In the genomic region with DNA sequence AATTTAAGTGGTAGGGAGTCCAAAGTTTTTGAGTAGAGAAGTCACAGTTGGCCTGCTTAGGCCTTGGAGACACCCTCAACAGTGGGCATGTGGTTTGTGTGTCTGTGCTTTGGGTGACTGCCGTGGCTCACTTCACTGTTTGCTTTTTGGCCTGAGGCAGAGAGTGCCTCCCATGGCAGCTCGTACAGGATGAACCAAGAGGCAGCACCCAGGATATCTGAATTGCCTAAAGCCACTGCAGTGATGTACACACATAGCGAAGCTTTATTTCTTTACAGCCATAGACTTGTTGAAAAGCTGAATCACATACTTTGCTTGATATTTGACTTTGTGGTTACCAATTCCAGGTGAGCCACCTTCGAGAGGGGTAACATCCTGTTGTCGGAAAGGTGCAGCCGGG, we compare ENCODE assay signal across 11 cellular contexts. TPM values are rescaled to one million over a fixed set of nuclear protein-coding genes. Genes with fewer than 3 reads are reported as not detected.
DNase-seq lines count a peak whose midpoint lies in the region; ATAC-seq, FAIRE-seq and TF ChIP-seq lines count a peak whose summit lies in the region.
"Had no signal": no experiment of that assay in that cellular context is flagged by ENCODE, and none has a peak within 500 bp of the region (broad histone marks: within the 10 kb centered on the region; RNA-seq: fewer than 3 reads in every experiment).

No MANE protein-coding gene starts in this region.

- H3K27ac Mint-ChIP-seq in glutamatergic neuron (ENCODE audit: unreplicated experiment), result no peak overlapping the region

- TF ChIP-seq RAD21 in GM12878 (IDR thresholded peaks at IDR 0.05; ENCODE audit: insufficient read depth, low read depth, low read length), result no peak

- H3K27me3 Mint-ChIP-seq in glutamatergic neuron (ENCODE audit: unreplicated experiment), result peaks cover 4% of the 10 kb centered on the region

- peaks cover 94% of the 10 kb centered on the region for H3K79me2 ChIP-seq in GM12878 (ENCODE audit: control insufficient read depth, insufficient read depth, low read length)

- no peaks in the 10 kb centered on the region for H3K36me3 Mint-ChIP-seq in glutamatergic neuron (ENCODE audit: unreplicated experiment)

- in situ Hi-C loops in GM12878 (cut with MboI), result no loop called here

- no peak overlapping the region for H3K9ac ChIP-seq in GM12878 (ENCODE audit: control insufficient read depth, insufficient read depth, low read length)

- H3K4me3 Mint-ChIP-seq in glutamatergic neuron (ENCODE audit: unreplicated experiment), result no peak overlapping the region

- SMC1A ChIA-PET in GM12878 (lab: Charles Lee; ENCODE audit: uncharacterized antibody, unreplicated experiment), result interaction anchor here (0.8 to 2.7 kb wide), 4 partner anchors 10 to 42 kb away, joined by 4 to 11 read pairs (median 6); no protein-coding TSS in a partner anchor

- ATAC-seq in Right ventricle myocardium superior (ENCODE audit: poor library complexity) (peak; percentile 45), Right ventricle myocardium inferior (no peak), GM12878 (peak; percentile 30; the same call in 2 of the 3 replicates), lower lobe of right lung (peak; percentile 17 to 38), upper lobe of left lung (ENCODE audit: low FRiP score in 2 of 2) (peak in 1 of 2 donors; percentile 7)

- H3K9me3 ChIP-seq in GM12878 (replicated peaks; ENCODE audit: control insufficient read depth, insufficient read depth, low read length) (no peaks in the 10 kb centered on the region), lower lobe of right lung (no peaks in the 10 kb centered on the region), upper lobe of left lung (no peaks in the 10 kb centered on the region)

- no peak for FAIRE-seq in GM12878 (lab: Jason Lieb, UNC)
- FAIRE-seq: astrocyte had no signal

- no peaks in the 10 kb centered on the region for H3K4me1 Mint-ChIP-seq in glutamatergic neuron (ENCODE audit: low read depth, unreplicated experiment)

- intact Hi-C loops in Right ventricle myocardium superior (cut with DNase I), result no loop called here
- intact Hi-C loops in Right ventricle myocardium inferior (cut with DNase I), result no loop called here
- intact Hi-C loops in GM12878 (cut with micrococcal nuclease; ENCODE audit: unreplicated experiment), result no loop called here
- intact Hi-C loops in lower lobe of right lung (cut with DNase I), result no loop called here

- H2AFZ ChIP-seq in GM12878 (ENCODE audit: control insufficient read depth, low read depth, low read length), result no peak overlapping the region

- no peak for DNase-seq in Right ventricle myocardium superior
- DNase-seq in Right ventricle myocardium inferior (ENCODE audit: missing footprints), result no peak
- DNase-seq in GM12878 (ENCODE audit: low read depth, low spot score), result no peak
- no peak for DNase-seq in lower lobe of right lung
- DNase-seq in upper lobe of left lung, result no peak
- DNase-seq in OCI-M1 (lab: John Stamatoyannopoulos, UW), result no peak
- no peak for DNase-seq in NCI-H1092 treated with DMSO at 0.1 percent for 48 hours (lab: John Stamatoyannopoulos, UW)
- DNase-seq in glutamatergic neuron, result no peak
- DNase-seq: activated CD4-positive, CD25-positive, alpha-beta regulatory T cell treated with anti-CD3 and anti-CD28 coated beads, Interleukin-2, amount 50 U/mL, for 72 hours; NCI-H1417 treated with DMSO at 0.1 percent for 48 hours had no signal

- H3K27ac ChIP-seq in GM12878 (ENCODE audit: control insufficient read depth, insufficient read depth), result 0 out of 2 replicates have a peak overlapping the region, but pooled peaks have one; percentile 43
- H3K27ac ChIP-seq in lower lobe of right lung, result peak overlapping the region; percentile 11
- H3K27ac ChIP-seq in upper lobe of left lung, result peak overlapping the region; percentile 39 to 80 (median 69)

- H3K4me3 ChIP-seq in GM12878 (no peak overlapping the region), lower lobe of right lung (no peak overlapping the region), upper lobe of left lung (no peak overlapping the region)

- peaks cover 51% of the 10 kb centered on the region for H3K4me1 ChIP-seq in GM12878 (ENCODE audit: control insufficient read depth, insufficient read depth, low read length)
- H3K4me1 ChIP-seq in lower lobe of right lung, result peaks cover 70% of the 10 kb centered on the region
- H3K4me1 ChIP-seq in upper lobe of left lung, result peaks cover 17 to 48% (median 33%) of the 10 kb centered on the region in 4 donors

- H4K20me1 ChIP-seq in GM12878 (ENCODE audit: control insufficient read depth, insufficient read depth), result peaks cover 24% of the 10 kb centered on the region

- RAD21 ChIA-PET in GM12878 (lab: Charles Lee; ENCODE audit: unreplicated experiment), result interaction anchor here (1.2 kb wide), 1 partner anchor 42 kb away, joined by 3 read pairs; no protein-coding TSS in a partner anchor

- TF ChIP-seq POLR2A in GM12878 (IDR thresholded peaks at IDR 0.05; ENCODE audit: low read depth, low read length) (no peak), upper lobe of left lung (IDR thresholded peaks at IDR 0.05) (no peak)

- 60% methylated on average over 6 of the region's 6 CpGs for WGBS in GM12878 (ENCODE audit: insufficient coverage, insufficient replicate concordance, low lambda C conversion rate, missing lambda C conversion rate)
- WGBS in upper lobe of left lung, 2 donors, result 75 to 80% methylated on average over 6 of the region's 6 CpGs

- CTCF ChIA-PET in GM12878 (lab: Yijun Ruan, JAX), result interaction anchor here (1.6 to 1.7 kb wide), 2 partner anchors 9 to 13 kb away, joined by 3 to 8 read pairs; no protein-coding TSS in a partner anchor

- no peak for TF ChIP-seq CTCF in GM12878 (IDR thresholded peaks at IDR 0.05 in 2 of 3, conservative IDR thresholded peaks at IDR 0.05 in 1 of 3; ENCODE audit: control insufficient read depth in 2 of 3, extremely low read depth in 1 of 3, insufficient read depth in 1 of 3, low read depth in 3 of 3, low read length in 3 of 3)
- no peak for TF ChIP-seq CTCF in lower lobe of right lung (IDR thresholded peaks at IDR 0.05)
- TF ChIP-seq CTCF in upper lobe of left lung (IDR thresholded peaks at IDR 0.05), result no peak
- TF ChIP-seq CTCF in glutamatergic neuron (IDR thresholded peaks at IDR 0.05; ENCODE audit: partially characterized antibody, unreplicated experiment), result no peak

- H3K36me3 ChIP-seq in GM12878 (ENCODE audit: control insufficient read depth in 2 of 2, insufficient read depth in 2 of 2, low read length in 1 of 2), result peaks cover 12 to 13% of the 10 kb centered on the region in 2 experiments
- H3K36me3 ChIP-seq in lower lobe of right lung, result no peaks in the 10 kb centered on the region
- no peaks in the 10 kb centered on the region for H3K36me3 ChIP-seq in upper lobe of left lung

- H3K9me3 Mint-ChIP-seq in glutamatergic neuron (ENCODE audit: unreplicated experiment), result no peaks in the 10 kb centered on the region

- H3K27me3 ChIP-seq in GM12878 (replicated peaks in 1 of 2; ENCODE audit: control insufficient read depth in 2 of 2, insufficient read depth in 2 of 2, low read length in 1 of 2) (no peaks in the 10 kb centered on the region), lower lobe of right lung (ENCODE audit: low read depth) (no peaks in the 10 kb centered on the region), upper lobe of left lung (no peaks in the 10 kb centered on the region)

- POLR2A ChIA-PET in GM12878 (lab: Charles Lee), result interaction anchor here (1.3 to 3.6 kb wide), 2 partner anchors 8 to 12 kb away, joined by 4 to 17 read pairs; no protein-coding TSS in a partner anchor

- H3K4me2 ChIP-seq in GM12878 (ENCODE audit: control insufficient read depth, insufficient read depth), result peak overlapping the region; percentile 9; the same call in 1 of the 2 replicates

- BruUV-seq in GM12878 (replicated peaks; lab: Mats Ljungman, UMichigan), result no TSS peak

- no peak for TF ChIP-seq EP300 in GM12878 (IDR thresholded peaks at IDR 0.05; ENCODE audit: borderline replicate concordance in 1 of 2, control insufficient read depth in 1 of 2, low read depth in 2 of 2, low read length in 2 of 2)
- no peak for TF ChIP-seq EP300 in upper lobe of left lung (IDR thresholded peaks at IDR 0.05)

TF ChIP-seq in GM12878, 131 proteins besides CTCF, POLR2A, EP300 and RAD21 (continues in another document):
- TF ChIP-seq TARDBP (IDR thresholded peaks at IDR 0.05; ENCODE audit: borderline replicate concordance), result no peak
- no peak for TF ChIP-seq RAD51 (IDR thresholded peaks at IDR 0.05)
- no peak for TF ChIP-seq MAX (IDR thresholded peaks at IDR 0.05; ENCODE audit: low read depth, low read length)
- no peak for TF ChIP-seq NFXL1 (IDR thresholded peaks at IDR 0.05; ENCODE audit: borderline replicate concordance)
- no peak for TF ChIP-seq SMC3 (IDR thresholded peaks at IDR 0.05; ENCODE audit: borderline replicate concordance, low read length)
- TF ChIP-seq BACH1 (IDR thresholded peaks at IDR 0.05; ENCODE audit: borderline replicate concordance), result no peak
- TF ChIP-seq ASH2L (IDR thresholded peaks at IDR 0.05; ENCODE audit: borderline replicate concordance, low read depth), result no peak
- no peak for TF ChIP-seq JUNB (IDR thresholded peaks at IDR 0.05)
- TF ChIP-seq CREM (IDR thresholded peaks at IDR 0.05; ENCODE audit: low read depth), result no peak
- no peak for TF ChIP-seq ATF7 (IDR thresholded peaks at IDR 0.05; ENCODE audit: low read depth)

RNA-seq across cellular contexts. Expression of gene RREB1, which starts 21.6 kb away (rescaled TPM):
- total RNA-seq in Right ventricle myocardium superior, result 34.2 TPM
- 34.2 TPM for total RNA-seq in Right ventricle myocardium inferior
- 160 and 173 TPM in 2 replicates for total RNA-seq in GM12878 (2013; cell fraction: nucleolus; rRNA removed)
- 12.3 and 14.9 TPM in 2 replicates for total RNA-seq in GM12878 (2014; rRNA removed)
- total RNA-seq in GM12878 (2014; rRNA removed; fragmentation: Illumina TruSeq; extraction: Trizol), result 12.4 and 12.5 TPM in 2 replicates
- 27.3 and 30.3 TPM in 2 replicates for total RNA-seq in GM12878 (2021)
- 5.8 TPM for polyA plus RNA-seq in GM12878 (2011; ENCODE audit: low read depth)
- polyA plus RNA-seq in GM12878 (2011; rRNA removed), result 2.9 and 3.1 TPM in 2 replicates
- polyA plus RNA-seq in GM12878 (2011; cell fraction: cytosol; rRNA removed), result 2.9 and 4.9 TPM in 2 replicates
- polyA plus RNA-seq in GM12878 (2011; cell fraction: nucleus; rRNA removed), result 13.5 and 17.6 TPM in 2 replicates
- polyA plus RNA-seq in GM12878 (2012), result 11.1 and 11.2 TPM in 2 replicates
- polyA plus RNA-seq in GM12878 (2014; fragmentation: Illumina TruSeq; extraction: Trizol), result 4.4 and 7.2 TPM in 2 replicates
- polyA plus RNA-seq in GM12878 (2014; fragmentation: Nextera tagmentation; extraction: Ambion mirVana), result 1 to 10 TPM; 1.9 to 2.1 TPM
- 9.3 and 11.3 TPM in 2 replicates for polyA plus RNA-seq in GM12878 (2014; rRNA removed)
- polyA plus RNA-seq in GM12878 (2016; fragmentation: Nextera tagmentation; extraction: Ambion mirVana), result 1 to 10 TPM; 7.9 to 9.9 TPM
- polyA minus RNA-seq in GM12878 (2011; rRNA and poly(A)+ RNA removed), result 39.6 and 43.2 TPM in 2 replicates
- 10.9 and 14.4 TPM in 2 replicates for polyA minus RNA-seq in GM12878 (2011; cell fraction: cytosol; rRNA and poly(A)+ RNA removed)
- polyA minus RNA-seq in GM12878 (2011; cell fraction: nucleus; rRNA and poly(A)+ RNA removed), result 39.0 and 65.1 TPM in 2 replicates
- 62.8 TPM for total RNA-seq in lower lobe of right lung
- 100 to 1,000 TPM in 2 of 6 donors, 10 to 100 TPM in 4; 44.2 to 112 (median 60.5) TPM for total RNA-seq in upper lobe of left lung
- 3.4 TPM for total RNA-seq in glutamatergic neuron (ENCODE audit: unreplicated experiment)

Comparison
In these comparisons a context has a peak if more than half of its experiments do, and no peak if none do; other contexts are left out.
1. H3K27ac ChIP-seq: peak in every context shown above with its lines; median percentile 69 in upper lobe of left lung; 43 in GM12878; 11 in lower lobe of right lung.